Comparison of ENCODE assay signal across 1 cellular context in genomic region chr10:122510736-122511135, GRCh38.
TF ChIP-seq lines count a peak whose summit lies in the region.

No MANE protein-coding gene starts in this region.

TF ChIP-seq in H1, 55 proteins besides CTCF, POLR2A, EP300 and RAD21:
- TF ChIP-seq ASH2L (IDR thresholded peaks at IDR 0.05; ENCODE audit: low read length) (no peak), SP2 (IDR thresholded peaks at IDR 0.05; ENCODE audit: low read length) (no peak), SIRT6 (IDR thresholded peaks at IDR 0.05; ENCODE audit: low read length) (no peak), CHD7 (IDR thresholded peaks at IDR 0.05; ENCODE audit: insufficient replicate concordance, low read length) (no peak), CEBPB (IDR thresholded peaks at IDR 0.05; ENCODE audit: low read depth, low read length) (no peak), TCF12 (IDR thresholded peaks at IDR 0.05; ENCODE audit: low read depth, low read length) (no peak), MAX (IDR thresholded peaks at IDR 0.05) (no peak), YY1 (IDR thresholded peaks at IDR 0.05; ENCODE audit: low read depth, low read length) (no peak), CHD2 (IDR thresholded peaks at IDR 0.05; ENCODE audit: low read length) (no peak), RNF2 (IDR thresholded peaks at IDR 0.05; ENCODE audit: borderline replicate concordance, low read depth, low read length, missing control alignments, poor library complexity, severe bottlenecking) (no peak), HDAC6 (IDR thresholded peaks at IDR 0.05; ENCODE audit: low read depth, low read length) (no peak)
